Comparison of ENCODE assay signal across 11 cellular contexts in the genomic region with DNA sequence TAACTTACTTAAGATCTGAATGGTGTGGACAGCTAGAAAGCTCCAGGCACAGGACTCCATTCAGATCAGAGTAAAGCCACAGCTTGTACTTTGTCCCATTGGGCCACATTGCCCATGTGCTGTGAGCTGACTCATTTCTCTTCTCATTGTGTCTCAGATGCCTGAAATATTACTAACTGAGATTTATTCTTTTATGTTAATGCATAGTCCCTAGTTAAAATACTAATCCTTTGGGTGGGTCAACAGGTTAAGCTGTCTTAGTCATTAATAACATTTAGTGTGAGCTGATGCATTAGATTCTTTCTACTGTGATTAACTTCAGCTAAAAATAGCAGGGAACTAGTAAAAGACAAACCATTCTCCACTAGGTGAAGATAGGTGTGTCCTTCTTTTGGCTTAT.
DNase-seq lines count a peak whose midpoint lies in the region; ATAC-seq and TF ChIP-seq lines count a peak whose summit lies in the region.
"Had no signal": no experiment of that assay in that cellular context is flagged by ENCODE, and none has a peak within 500 bp of the region (broad histone marks: within the 10 kb centered on the region; RNA-seq: fewer than 3 reads in every experiment).

No MANE protein-coding gene starts in this region.

- TF ChIP-seq CTCF in astrocyte of the cerebellum (IDR thresholded peaks at IDR 0.05; ENCODE audit: low read depth, low read length, missing control alignments): no peak
- no peak for TF ChIP-seq CTCF in osteocyte (IDR thresholded peaks at IDR 0.05)

- H3K27ac Mint-ChIP-seq in osteocyte (ENCODE audit: unreplicated experiment): peak overlapping the region; percentile 18
- H3K27ac Mint-ChIP-seq in activated naive CD4-positive, alpha-beta T cell treated with anti-CD3 and anti-CD28 coated beads, Interleukin-2, amount 10 ng/mL, durations not matched to agents 7 days and 5 days: no peak overlapping the region

- H3K27me3 Mint-ChIP-seq in osteocyte (ENCODE audit: unreplicated experiment): no peaks in the 10 kb centered on the region
- peaks cover 4% of the 10 kb centered on the region for H3K27me3 Mint-ChIP-seq in activated naive CD4-positive, alpha-beta T cell treated with anti-CD3 and anti-CD28 coated beads, Interleukin-2, amount 10 ng/mL, durations not matched to agents 7 days and 5 days

- H3K4me3 Mint-ChIP-seq in osteocyte (ENCODE audit: unreplicated experiment): no peak overlapping the region
- no peak overlapping the region for H3K4me3 Mint-ChIP-seq in activated naive CD4-positive, alpha-beta T cell treated with anti-CD3 and anti-CD28 coated beads, Interleukin-2, amount 10 ng/mL, durations not matched to agents 7 days and 5 days

- H3K9me3 Mint-ChIP-seq in osteocyte (ENCODE audit: unreplicated experiment): peaks cover 4% of the 10 kb centered on the region
- H3K9me3 Mint-ChIP-seq in activated naive CD4-positive, alpha-beta T cell treated with anti-CD3 and anti-CD28 coated beads, Interleukin-2, amount 10 ng/mL, durations not matched to agents 7 days and 5 days: no peaks in the 10 kb centered on the region

- CTCF ChIA-PET in activated naive CD4-positive, alpha-beta T cell treated with anti-CD3 and anti-CD28 coated beads, Interleukin-2, amount 10 ng/mL, durations not matched to agents 7 days and 5 days (lab: Charles Lee): no interaction called here

- intact Hi-C loops in posterior vena cava (cut with DNase I): no loop called here

- H3K36me3 Mint-ChIP-seq in osteocyte (ENCODE audit: unreplicated experiment): no peaks in the 10 kb centered on the region
- H3K36me3 Mint-ChIP-seq in activated naive CD4-positive, alpha-beta T cell treated with anti-CD3 and anti-CD28 coated beads, Interleukin-2, amount 10 ng/mL, durations not matched to agents 7 days and 5 days: no peaks in the 10 kb centered on the region

- ATAC-seq in GM18867 (IDR thresholded peaks at IDR 0.05; ENCODE audit: unreplicated experiment): peak; percentile 59
- peak; percentile 49 for ATAC-seq in HG03039 (IDR thresholded peaks at IDR 0.05; ENCODE audit: unreplicated experiment)
- ATAC-seq in GM19328 (IDR thresholded peaks at IDR 0.05; ENCODE audit: unreplicated experiment): no peak

- peaks cover 39% of the 10 kb centered on the region for H3K4me1 Mint-ChIP-seq in osteocyte (ENCODE audit: unreplicated experiment)
- H3K4me1 Mint-ChIP-seq in activated naive CD4-positive, alpha-beta T cell treated with anti-CD3 and anti-CD28 coated beads, Interleukin-2, amount 10 ng/mL, durations not matched to agents 7 days and 5 days: no peaks in the 10 kb centered on the region

- no peak overlapping the region for H3K4me3 ChIP-seq in astrocyte of the cerebellum (ENCODE audit: low read depth, low read length)
- H3K4me3 ChIP-seq: heart right ventricle had no signal

- DNase-seq in astrocyte of the cerebellum (ENCODE audit: low read depth) (peak; percentile 63), osteocyte (ENCODE audit: extremely low spot score, unreplicated experiment) (no peak), germinal center (ENCODE audit: low spot score) (no peak), posterior vena cava (ENCODE audit: low spot score) (no peak)
- no peak for DNase-seq in activated naive CD4-positive, alpha-beta T cell treated with anti-CD3 and anti-CD28 coated beads, Interleukin-2, amount 10 ng/mL, durations not matched to agents 7 days and 5 days
- DNase-seq: activated T-cell treated with anti-CD3 and anti-CD28 coated beads, Interleukin-2, amount 50 U/mL, for 48 hours; heart right ventricle; Right ventricle myocardium superior had no signal

- in situ Hi-C loops in astrocyte of the cerebellum (cut with HindIII; ENCODE audit: low sequenced_read_pairs): no loop called here
